In the genomic region with DNA sequence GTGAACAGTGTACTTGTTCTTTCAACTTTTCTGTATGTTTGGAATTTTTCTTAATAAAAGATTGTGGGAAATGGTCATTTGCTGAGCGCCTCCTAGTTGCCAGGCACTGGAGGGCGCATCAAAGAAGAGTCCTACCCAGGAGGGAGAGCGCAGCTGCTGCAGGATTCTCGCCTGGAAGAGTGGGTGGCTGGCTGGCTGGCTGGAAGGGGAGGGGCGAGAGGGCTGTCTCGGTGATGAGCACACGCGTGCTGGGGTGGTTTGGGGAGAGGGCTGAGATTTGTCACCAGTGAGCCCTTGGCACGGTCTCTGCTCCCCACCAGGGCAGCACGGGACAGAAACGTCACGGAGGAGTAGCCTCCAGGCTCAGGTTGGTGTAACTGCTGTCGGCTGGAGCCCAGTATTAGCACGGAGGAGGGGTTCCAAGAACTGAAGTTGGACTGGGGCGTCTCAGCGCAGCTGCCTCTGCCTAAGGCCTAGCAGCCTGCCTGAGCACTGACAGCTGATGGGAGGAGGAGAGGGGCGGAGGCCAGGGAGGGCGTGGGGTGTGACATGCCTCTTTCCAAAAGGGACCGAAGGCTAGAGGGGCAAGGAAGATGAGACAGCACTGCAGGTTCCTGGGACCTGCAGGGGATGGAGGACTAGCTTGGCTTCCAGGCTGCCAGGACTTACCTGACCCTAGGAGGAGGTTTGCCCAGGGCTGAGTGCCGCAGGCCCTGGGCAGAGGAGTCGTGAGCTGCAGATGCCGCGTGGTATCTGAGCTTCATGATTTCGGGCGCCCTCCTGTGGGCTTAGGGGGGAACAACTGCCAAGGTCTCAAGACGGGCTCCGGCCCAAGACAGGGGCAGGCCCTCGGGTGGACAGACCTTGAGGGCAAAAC, we compare ENCODE assay signal across 1 cellular context.
TF ChIP-seq lines count a peak whose summit lies in the region.

No MANE protein-coding gene starts in this region.

TF ChIP-seq in HepG2, 621 proteins besides CTCF, POLR2A, EP300 and RAD21 (continued from another document and continues in another):
- TF ChIP-seq, protein P1, sequence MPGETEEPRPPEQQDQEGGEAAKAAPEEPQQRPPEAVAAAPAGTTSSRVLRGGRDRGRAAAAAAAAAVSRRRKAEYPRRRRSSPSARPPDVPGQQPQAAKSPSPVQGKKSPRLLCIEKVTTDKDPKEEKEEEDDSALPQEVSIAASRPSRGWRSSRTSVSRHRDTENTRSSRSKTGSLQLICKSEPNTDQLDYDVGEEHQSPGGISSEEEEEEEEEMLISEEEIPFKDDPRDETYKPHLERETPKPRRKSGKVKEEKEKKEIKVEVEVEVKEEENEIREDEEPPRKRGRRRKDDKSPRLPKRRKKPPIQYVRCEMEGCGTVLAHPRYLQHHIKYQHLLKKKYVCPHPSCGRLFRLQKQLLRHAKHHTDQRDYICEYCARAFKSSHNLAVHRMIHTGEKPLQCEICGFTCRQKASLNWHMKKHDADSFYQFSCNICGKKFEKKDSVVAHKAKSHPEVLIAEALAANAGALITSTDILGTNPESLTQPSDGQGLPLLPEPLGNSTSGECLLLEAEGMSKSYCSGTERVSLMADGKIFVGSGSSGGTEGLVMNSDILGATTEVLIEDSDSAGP (CRISPR knock-in tag; IDR thresholded peaks at IDR 0.05; ENCODE audit: borderline replicate concordance): peak; percentile 93
- TF ChIP-seq, protein P2, sequence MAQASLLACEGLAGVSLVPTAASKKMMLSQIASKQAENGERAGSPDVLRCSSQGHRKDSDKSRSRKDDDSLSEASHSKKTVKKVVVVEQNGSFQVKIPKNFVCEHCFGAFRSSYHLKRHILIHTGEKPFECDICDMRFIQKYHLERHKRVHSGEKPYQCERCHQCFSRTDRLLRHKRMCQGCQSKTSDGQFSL (CRISPR knock-in tag; IDR thresholded peaks at IDR 0.05): no peak
- TF ChIP-seq ZNF44 (CRISPR knock-in tag; IDR thresholded peaks at IDR 0.05): no peak
- TF ChIP-seq MIER2 (CRISPR knock-in tag; IDR thresholded peaks at IDR 0.05): peak; percentile 73; the same call in 1 of the 2 replicates
- peak; percentile 77 for TF ChIP-seq ZNF652 (CRISPR knock-in tag; IDR thresholded peaks at IDR 0.05; ENCODE audit: borderline replicate concordance, low read depth)
- TF ChIP-seq, protein P3, sequence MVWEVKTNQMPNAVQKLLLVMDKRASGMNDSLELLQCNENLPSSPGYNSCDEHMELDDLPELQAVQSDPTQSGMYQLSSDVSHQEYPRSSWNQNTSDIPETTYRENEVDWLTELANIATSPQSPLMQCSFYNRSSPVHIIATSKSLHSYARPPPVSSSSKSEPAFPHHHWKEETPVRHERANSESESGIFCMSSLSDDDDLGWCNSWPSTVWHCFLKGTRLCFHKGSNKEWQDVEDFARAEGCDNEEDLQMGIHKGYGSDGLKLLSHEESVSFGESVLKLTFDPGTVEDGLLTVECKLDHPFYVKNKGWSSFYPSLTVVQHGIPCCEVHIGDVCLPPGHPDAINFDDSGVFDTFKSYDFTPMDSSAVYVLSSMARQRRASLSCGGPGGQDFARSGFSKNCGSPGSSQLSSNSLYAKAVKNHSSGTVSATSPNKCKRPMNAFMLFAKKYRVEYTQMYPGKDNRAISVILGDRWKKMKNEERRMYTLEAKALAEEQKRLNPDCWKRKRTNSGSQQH (CRISPR knock-in tag; IDR thresholded peaks at IDR 0.05; ENCODE audit: low read depth): no peak; the same call in 1 of the 2 replicates
- peak; percentile 67; the same call in 1 of the 2 replicates for TF ChIP-seq TSC22D2 (CRISPR knock-in tag; IDR thresholded peaks at IDR 0.05; ENCODE audit: borderline replicate concordance)
- no peak for TF ChIP-seq FLYWCH1 (CRISPR knock-in tag; IDR thresholded peaks at IDR 0.05)
- TF ChIP-seq, protein P4, sequence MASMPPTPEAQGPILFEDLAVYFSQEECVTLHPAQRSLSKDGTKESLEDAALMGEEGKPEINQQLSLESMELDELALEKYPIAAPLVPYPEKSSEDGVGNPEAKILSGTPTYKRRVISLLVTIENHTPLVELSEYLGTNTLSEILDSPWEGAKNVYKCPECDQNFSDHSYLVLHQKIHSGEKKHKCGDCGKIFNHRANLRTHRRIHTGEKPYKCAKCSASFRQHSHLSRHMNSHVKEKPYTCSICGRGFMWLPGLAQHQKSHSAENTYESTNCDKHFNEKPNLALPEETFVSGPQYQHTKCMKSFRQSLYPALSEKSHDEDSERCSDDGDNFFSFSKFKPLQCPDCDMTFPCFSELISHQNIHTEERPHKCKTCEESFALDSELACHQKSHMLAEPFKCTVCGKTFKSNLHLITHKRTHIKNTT (CRISPR knock-in tag; IDR thresholded peaks at IDR 0.05): no peak
- peak; percentile 94 for TF ChIP-seq HNRNPL (IDR thresholded peaks at IDR 0.05; ENCODE audit: low read depth, low read length)
- TF ChIP-seq SAFB2 (CRISPR knock-in tag; IDR thresholded peaks at IDR 0.05; ENCODE audit: borderline replicate concordance, low read depth): no peak; the same call in 1 of the 2 replicates
- peak; percentile 88 for TF ChIP-seq NFKBIZ (CRISPR knock-in tag; IDR thresholded peaks at IDR 0.05)
- no peak; the same call in 1 of the 2 replicates for TF ChIP-seq ZNF674 (CRISPR knock-in tag; IDR thresholded peaks at IDR 0.05; ENCODE audit: low read depth)
- TF ChIP-seq, protein P5, sequence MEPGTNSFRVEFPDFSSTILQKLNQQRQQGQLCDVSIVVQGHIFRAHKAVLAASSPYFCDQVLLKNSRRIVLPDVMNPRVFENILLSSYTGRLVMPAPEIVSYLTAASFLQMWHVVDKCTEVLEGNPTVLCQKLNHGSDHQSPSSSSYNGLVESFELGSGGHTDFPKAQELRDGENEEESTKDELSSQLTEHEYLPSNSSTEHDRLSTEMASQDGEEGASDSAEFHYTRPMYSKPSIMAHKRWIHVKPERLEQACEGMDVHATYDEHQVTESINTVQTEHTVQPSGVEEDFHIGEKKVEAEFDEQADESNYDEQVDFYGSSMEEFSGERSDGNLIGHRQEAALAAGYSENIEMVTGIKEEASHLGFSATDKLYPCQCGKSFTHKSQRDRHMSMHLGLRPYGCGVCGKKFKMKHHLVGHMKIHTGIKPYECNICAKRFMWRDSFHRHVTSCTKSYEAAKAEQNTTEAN (CRISPR knock-in tag; conservative IDR thresholded peaks at IDR 0.05): 0 out of 2 replicates have a peak, but pooled peaks have one; percentile 53
- TF ChIP-seq ZNF251 (CRISPR knock-in tag; IDR thresholded peaks at IDR 0.05): 0 out of 2 replicates have a peak, but pooled peaks have one; percentile 43
- TF ChIP-seq POLR2AphosphoS5 (IDR thresholded peaks at IDR 0.05; ENCODE audit: low read depth, low read length): 0 out of 2 replicates have a peak, but pooled peaks have one; percentile 27
- no peak for TF ChIP-seq TCF7L2 (IDR thresholded peaks at IDR 0.05; ENCODE audit: low read depth, low read length)
- no peak for TF ChIP-seq ZNF317 (CRISPR knock-in tag; IDR thresholded peaks at IDR 0.05)
- no peak for TF ChIP-seq PAX8 (CRISPR knock-in tag; IDR thresholded peaks at IDR 0.05; ENCODE audit: borderline replicate concordance)
- TF ChIP-seq, protein P6, sequence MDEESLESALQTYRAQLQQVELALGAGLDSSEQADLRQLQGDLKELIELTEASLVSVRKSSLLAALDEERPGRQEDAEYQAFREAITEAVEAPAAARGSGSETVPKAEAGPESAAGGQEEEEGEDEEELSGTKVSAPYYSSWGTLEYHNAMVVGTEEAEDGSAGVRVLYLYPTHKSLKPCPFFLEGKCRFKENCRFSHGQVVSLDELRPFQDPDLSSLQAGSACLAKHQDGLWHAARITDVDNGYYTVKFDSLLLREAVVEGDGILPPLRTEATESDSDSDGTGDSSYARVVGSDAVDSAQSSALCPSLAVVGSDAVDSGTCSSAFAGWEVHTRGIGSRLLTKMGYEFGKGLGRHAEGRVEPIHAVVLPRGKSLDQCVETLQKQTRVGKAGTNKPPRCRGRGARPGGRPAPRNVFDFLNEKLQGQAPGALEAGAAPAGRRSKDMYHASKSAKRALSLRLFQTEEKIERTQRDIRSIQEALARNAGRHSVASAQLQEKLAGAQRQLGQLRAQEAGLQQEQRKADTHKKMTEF (CRISPR knock-in tag; IDR thresholded peaks at IDR 0.05): peak; percentile 73
- peak; percentile 68; the same call in 1 of the 2 replicates for TF ChIP-seq AHR (CRISPR knock-in tag; IDR thresholded peaks at IDR 0.05)
- TF ChIP-seq MTF2 (CRISPR knock-in tag; IDR thresholded peaks at IDR 0.05; ENCODE audit: borderline replicate concordance): no peak
- TF ChIP-seq ZKSCAN8 (CRISPR knock-in tag; IDR thresholded peaks at IDR 0.05; ENCODE audit: borderline replicate concordance): no peak; the same call in 1 of the 2 replicates
- no peak for TF ChIP-seq ZNF343 (CRISPR knock-in tag; IDR thresholded peaks at IDR 0.05)
- TF ChIP-seq NR2F6 (IDR thresholded peaks at IDR 0.05): no peak
- peak; percentile 51; the same call in 1 of the 2 replicates for TF ChIP-seq NR2F6 (CRISPR knock-in tag; IDR thresholded peaks at IDR 0.05)
- TF ChIP-seq, protein P7, sequence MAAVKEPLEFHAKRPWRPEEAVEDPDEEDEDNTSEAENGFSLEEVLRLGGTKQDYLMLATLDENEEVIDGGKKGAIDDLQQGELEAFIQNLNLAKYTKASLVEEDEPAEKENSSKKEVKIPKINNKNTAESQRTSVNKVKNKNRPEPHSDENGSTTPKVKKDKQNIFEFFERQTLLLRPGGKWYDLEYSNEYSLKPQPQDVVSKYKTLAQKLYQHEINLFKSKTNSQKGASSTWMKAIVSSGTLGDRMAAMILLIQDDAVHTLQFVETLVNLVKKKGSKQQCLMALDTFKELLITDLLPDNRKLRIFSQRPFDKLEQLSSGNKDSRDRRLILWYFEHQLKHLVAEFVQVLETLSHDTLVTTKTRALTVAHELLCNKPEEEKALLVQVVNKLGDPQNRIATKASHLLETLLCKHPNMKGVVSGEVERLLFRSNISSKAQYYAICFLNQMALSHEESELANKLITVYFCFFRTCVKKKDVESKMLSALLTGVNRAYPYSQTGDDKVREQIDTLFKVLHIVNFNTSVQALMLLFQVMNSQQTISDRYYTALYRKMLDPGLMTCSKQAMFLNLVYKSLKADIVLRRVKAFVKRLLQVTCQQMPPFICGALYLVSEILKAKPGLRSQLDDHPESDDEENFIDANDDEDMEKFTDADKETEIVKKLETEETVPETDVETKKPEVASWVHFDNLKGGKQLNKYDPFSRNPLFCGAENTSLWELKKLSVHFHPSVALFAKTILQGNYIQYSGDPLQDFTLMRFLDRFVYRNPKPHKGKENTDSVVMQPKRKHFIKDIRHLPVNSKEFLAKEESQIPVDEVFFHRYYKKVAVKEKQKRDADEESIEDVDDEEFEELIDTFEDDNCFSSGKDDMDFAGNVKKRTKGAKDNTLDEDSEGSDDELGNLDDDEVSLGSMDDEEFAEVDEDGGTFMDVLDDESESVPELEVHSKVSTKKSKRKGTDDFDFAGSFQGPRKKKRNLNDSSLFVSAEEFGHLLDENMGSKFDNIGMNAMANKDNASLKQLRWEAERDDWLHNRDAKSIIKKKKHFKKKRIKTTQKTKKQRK (IDR thresholded peaks at IDR 0.05; ENCODE audit: low read length): no peak
- TF ChIP-seq ISX (CRISPR knock-in tag; conservative IDR thresholded peaks at IDR 0.05): no peak
- TF ChIP-seq ZNF614 (CRISPR knock-in tag; IDR thresholded peaks at IDR 0.05; ENCODE audit: borderline replicate concordance): peak; percentile 87; the same call in 1 of the 2 replicates
- no peak for TF ChIP-seq ZC3H4 (CRISPR knock-in tag; IDR thresholded peaks at IDR 0.05; ENCODE audit: borderline replicate concordance)
- TF ChIP-seq HCFC1 (IDR thresholded peaks at IDR 0.05; ENCODE audit: low read depth, low read length): no peak
- no peak for TF ChIP-seq NR3C1 (CRISPR knock-in tag; IDR thresholded peaks at IDR 0.05)
- TF ChIP-seq, protein P8, sequence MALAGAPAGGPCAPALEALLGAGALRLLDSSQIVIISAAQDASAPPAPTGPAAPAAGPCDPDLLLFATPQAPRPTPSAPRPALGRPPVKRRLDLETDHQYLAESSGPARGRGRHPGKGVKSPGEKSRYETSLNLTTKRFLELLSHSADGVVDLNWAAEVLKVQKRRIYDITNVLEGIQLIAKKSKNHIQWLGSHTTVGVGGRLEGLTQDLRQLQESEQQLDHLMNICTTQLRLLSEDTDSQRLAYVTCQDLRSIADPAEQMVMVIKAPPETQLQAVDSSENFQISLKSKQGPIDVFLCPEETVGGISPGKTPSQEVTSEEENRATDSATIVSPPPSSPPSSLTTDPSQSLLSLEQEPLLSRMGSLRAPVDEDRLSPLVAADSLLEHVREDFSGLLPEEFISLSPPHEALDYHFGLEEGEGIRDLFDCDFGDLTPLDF (CRISPR knock-in tag; IDR thresholded peaks at IDR 0.05): no peak
- TF ChIP-seq ZFP1 (CRISPR knock-in tag; IDR thresholded peaks at IDR 0.05): peak; percentile 37; the same call in 1 of the 2 replicates
- TF ChIP-seq EEA1 (CRISPR knock-in tag; IDR thresholded peaks at IDR 0.05; ENCODE audit: borderline replicate concordance): no peak; the same call in 1 of the 2 replicates
- no peak for TF ChIP-seq REL (CRISPR knock-in tag; conservative IDR thresholded peaks at IDR 0.05)
- TF ChIP-seq, protein P9, sequence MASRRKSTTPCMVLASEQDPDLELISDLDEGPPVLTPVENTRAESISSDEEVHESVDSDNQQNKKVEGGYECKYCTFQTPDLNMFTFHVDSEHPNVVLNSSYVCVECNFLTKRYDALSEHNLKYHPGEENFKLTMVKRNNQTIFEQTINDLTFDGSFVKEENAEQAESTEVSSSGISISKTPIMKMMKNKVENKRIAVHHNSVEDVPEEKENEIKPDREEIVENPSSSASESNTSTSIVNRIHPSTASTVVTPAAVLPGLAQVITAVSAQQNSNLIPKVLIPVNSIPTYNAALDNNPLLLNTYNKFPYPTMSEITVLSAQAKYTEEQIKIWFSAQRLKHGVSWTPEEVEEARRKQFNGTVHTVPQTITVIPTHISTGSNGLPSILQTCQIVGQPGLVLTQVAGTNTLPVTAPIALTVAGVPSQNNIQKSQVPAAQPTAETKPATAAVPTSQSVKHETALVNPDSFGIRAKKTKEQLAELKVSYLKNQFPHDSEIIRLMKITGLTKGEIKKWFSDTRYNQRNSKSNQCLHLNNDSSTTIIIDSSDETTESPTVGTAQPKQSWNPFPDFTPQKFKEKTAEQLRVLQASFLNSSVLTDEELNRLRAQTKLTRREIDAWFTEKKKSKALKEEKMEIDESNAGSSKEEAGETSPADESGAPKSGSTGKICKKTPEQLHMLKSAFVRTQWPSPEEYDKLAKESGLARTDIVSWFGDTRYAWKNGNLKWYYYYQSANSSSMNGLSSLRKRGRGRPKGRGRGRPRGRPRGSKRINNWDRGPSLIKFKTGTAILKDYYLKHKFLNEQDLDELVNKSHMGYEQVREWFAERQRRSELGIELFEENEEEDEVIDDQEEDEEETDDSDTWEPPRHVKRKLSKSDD (CRISPR knock-in tag; IDR thresholded peaks at IDR 0.05; ENCODE audit: low read depth): no peak
- TF ChIP-seq, protein P10, sequence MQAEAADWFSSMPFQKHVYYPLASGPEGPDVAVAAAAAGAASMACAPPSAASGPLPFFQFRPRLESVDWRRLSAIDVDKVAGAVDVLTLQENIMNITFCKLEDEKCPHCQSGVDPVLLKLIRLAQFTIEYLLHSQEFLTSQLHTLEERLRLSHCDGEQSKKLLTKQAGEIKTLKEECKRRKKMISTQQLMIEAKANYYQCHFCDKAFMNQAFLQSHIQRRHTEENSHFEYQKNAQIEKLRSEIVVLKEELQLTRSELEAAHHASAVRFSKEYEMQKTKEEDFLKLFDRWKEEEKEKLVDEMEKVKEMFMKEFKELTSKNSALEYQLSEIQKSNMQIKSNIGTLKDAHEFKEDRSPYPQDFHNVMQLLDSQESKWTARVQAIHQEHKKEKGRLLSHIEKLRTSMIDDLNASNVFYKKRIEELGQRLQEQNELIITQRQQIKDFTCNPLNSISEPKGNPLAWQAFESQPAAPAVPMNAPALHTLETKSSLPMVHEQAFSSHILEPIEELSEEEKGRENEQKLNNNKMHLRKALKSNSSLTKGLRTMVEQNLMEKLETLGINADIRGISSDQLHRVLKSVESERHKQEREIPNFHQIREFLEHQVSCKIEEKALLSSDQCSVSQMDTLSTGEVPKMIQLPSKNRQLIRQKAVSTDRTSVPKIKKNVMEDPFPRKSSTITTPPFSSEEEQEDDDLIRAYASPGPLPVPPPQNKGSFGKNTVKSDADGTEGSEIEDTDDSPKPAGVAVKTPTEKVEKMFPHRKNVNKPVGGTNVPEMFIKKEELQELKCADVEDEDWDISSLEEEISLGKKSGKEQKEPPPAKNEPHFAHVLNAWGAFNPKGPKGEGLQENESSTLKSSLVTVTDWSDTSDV (CRISPR knock-in tag; IDR thresholded peaks at IDR 0.05): no peak
- TF ChIP-seq ZNF33B (CRISPR knock-in tag; IDR thresholded peaks at IDR 0.05): peak; percentile 50; the same call in 1 of the 2 replicates
